In genomic region chr15:72118400-72118978, GRCh38 we compare ENCODE assay signal across 1 cellular context.
TF ChIP-seq lines count a peak whose summit lies in the region.

TSS of gene SENP8 (plus strand) at chr15:72118403. CDS start at chr15:72139624, 21,221 bp downstream.

TF ChIP-seq in K562, 482 proteins besides CTCF, POLR2A, EP300 and RAD21 (continued from another document and continues in another):
- TF ChIP-seq ZNF518B (CRISPR knock-in tag; IDR thresholded peaks at IDR 0.05): no peak
- TF ChIP-seq TGIF2 (CRISPR knock-in tag; IDR thresholded peaks at IDR 0.05): no peak
- TF ChIP-seq ZNF174 (CRISPR knock-in tag; IDR thresholded peaks at IDR 0.05): no peak
- TF ChIP-seq JUND (IDR thresholded peaks at IDR 0.05; ENCODE audit: borderline replicate concordance, low read depth, low read length): no peak; the same call in 1 of the 2 replicates
- TF ChIP-seq JUND (tag; IDR thresholded peaks at IDR 0.05; ENCODE audit: borderline replicate concordance, low read depth, low read length): no peak
- TF ChIP-seq ZNF780A (CRISPR knock-in tag; IDR thresholded peaks at IDR 0.05): no peak
- TF ChIP-seq ETS1 (conservative IDR thresholded peaks at IDR 0.05; ENCODE audit: control insufficient read depth, low read depth, low read length): 0 out of 2 replicates have a peak, but pooled peaks have one; percentile 21
- TF ChIP-seq ZFX (CRISPR knock-in tag; IDR thresholded peaks at IDR 0.05): 0 out of 2 replicates have a peak, but pooled peaks have one; percentile 14
- no peak for TF ChIP-seq ZNF57 (CRISPR knock-in tag; IDR thresholded peaks at IDR 0.05)
- no peak for TF ChIP-seq EHMT2 (IDR thresholded peaks at IDR 0.05)
- TF ChIP-seq NELFE (IDR thresholded peaks at IDR 0.05; ENCODE audit: insufficient read depth, insufficient read length): no peak
- no peak for TF ChIP-seq CHD1 (IDR thresholded peaks at IDR 0.05; ENCODE audit: low read length)
- no peak for TF ChIP-seq SAFB2 (IDR thresholded peaks at IDR 0.05; ENCODE audit: borderline replicate concordance, low read depth, low read length, severe bottlenecking)
- no peak for TF ChIP-seq ZBTB11 (CRISPR knock-in tag; IDR thresholded peaks at IDR 0.05)
- no peak for TF ChIP-seq ZNF146 (CRISPR knock-in tag; IDR thresholded peaks at IDR 0.05; ENCODE audit: unreplicated experiment)
- no peak for TF ChIP-seq NR3C1 (CRISPR knock-in tag; IDR thresholded peaks at IDR 0.05)
- TF ChIP-seq PHF20 (IDR thresholded peaks at IDR 0.05; ENCODE audit: partially characterized antibody): no peak
- no peak for TF ChIP-seq XRCC3 (IDR thresholded peaks at IDR 0.05)
- TF ChIP-seq CREB3L1 (IDR thresholded peaks at IDR 0.05; ENCODE audit: borderline replicate concordance, low read depth): no peak
- no peak for TF ChIP-seq RCOR1 (IDR thresholded peaks at IDR 0.05; ENCODE audit: borderline replicate concordance in 1 of 2, low read depth in 2 of 2, low read length in 2 of 2)
- no peak for TF ChIP-seq SMARCA4 (IDR thresholded peaks at IDR 0.05)
- TF ChIP-seq RBM15 (IDR thresholded peaks at IDR 0.05; ENCODE audit: insufficient read depth, low read length): no peak
- no peak for TF ChIP-seq ARID3B (CRISPR knock-in tag; IDR thresholded peaks at IDR 0.05; ENCODE audit: borderline replicate concordance)
- no peak for TF ChIP-seq ZNF24 (IDR thresholded peaks at IDR 0.05)
- no peak for TF ChIP-seq ZNF830 (CRISPR knock-in tag; IDR thresholded peaks at IDR 0.05)
- no peak for TF ChIP-seq ZNF232 (CRISPR knock-in tag; IDR thresholded peaks at IDR 0.05)
- no peak for TF ChIP-seq SPI1 (IDR thresholded peaks at IDR 0.05; ENCODE audit: borderline replicate concordance, low read depth, low read length)
- no peak for TF ChIP-seq L3MBTL2 (IDR thresholded peaks at IDR 0.05)
- TF ChIP-seq ATF7 (IDR thresholded peaks at IDR 0.05): no peak
- TF ChIP-seq KLF13 (tag; IDR thresholded peaks at IDR 0.05; ENCODE audit: borderline replicate concordance, low read depth): no peak
- no peak for TF ChIP-seq FOXK1 (CRISPR knock-in tag; IDR thresholded peaks at IDR 0.05; ENCODE audit: borderline replicate concordance)
- TF ChIP-seq ZNF124 (CRISPR knock-in tag; IDR thresholded peaks at IDR 0.05): no peak
- no peak for TF ChIP-seq HCFC1 (IDR thresholded peaks at IDR 0.05; ENCODE audit: low read depth, low read length)
- no peak for TF ChIP-seq TCFL5 (CRISPR knock-in tag; conservative IDR thresholded peaks at IDR 0.05)
- no peak for TF ChIP-seq PHTF2 (CRISPR knock-in tag; IDR thresholded peaks at IDR 0.05)
- TF ChIP-seq ARID1B (IDR thresholded peaks at IDR 0.05): no peak
- no peak for TF ChIP-seq ZSCAN32 (CRISPR knock-in tag; IDR thresholded peaks at IDR 0.05)
- peak; percentile 86 for TF ChIP-seq HNRNPLL (IDR thresholded peaks at IDR 0.05; ENCODE audit: low read depth, low read length, poor library complexity, severe bottlenecking)
- TF ChIP-seq KAT2B (IDR thresholded peaks at IDR 0.05; ENCODE audit: low read depth, low read length): no peak
- TF ChIP-seq KDM1A (IDR thresholded peaks at IDR 0.05): no peak
- peak in 1 of 2 experiments; percentile 75; a peak in 2 of 4 replicates for TF ChIP-seq HDAC1 (IDR thresholded peaks at IDR 0.05)
- TF ChIP-seq LEF1 (IDR thresholded peaks at IDR 0.05): no peak
- no peak for TF ChIP-seq GTF3C2 (IDR thresholded peaks at IDR 0.05; ENCODE audit: borderline replicate concordance, extremely low read depth, insufficient read length)
- no peak for TF ChIP-seq DLX4 (CRISPR knock-in tag; IDR thresholded peaks at IDR 0.05)
- no peak for TF ChIP-seq BHLHE40 (IDR thresholded peaks at IDR 0.05; ENCODE audit: low read length)
- no peak for TF ChIP-seq E2F3 (CRISPR knock-in tag; IDR thresholded peaks at IDR 0.05)
- TF ChIP-seq HOXB6 (CRISPR knock-in tag; IDR thresholded peaks at IDR 0.05; ENCODE audit: borderline replicate concordance): no peak
- TF ChIP-seq MXI1 (IDR thresholded peaks at IDR 0.05; ENCODE audit: low read depth, low read length): 0 out of 2 replicates have a peak, but pooled peaks have one; percentile 31
- TF ChIP-seq HMG20A (CRISPR knock-in tag; conservative IDR thresholded peaks at IDR 0.05): no peak
- no peak for TF ChIP-seq ARID4B (CRISPR knock-in tag; IDR thresholded peaks at IDR 0.05)
